ENCODE assay signal across 9 cellular contexts in genomic region chr6:89357390-89357789, GRCh38. TPM values are rescaled to one million over a fixed set of nuclear protein-coding genes. Genes with fewer than 3 reads are reported as not detected.
DNase-seq lines count a peak whose midpoint lies in the region; ATAC-seq, FAIRE-seq and TF ChIP-seq lines count a peak whose summit lies in the region.
"Had no signal": no experiment of that assay in that cellular context is flagged by ENCODE, and none has a peak within 500 bp of the region (broad histone marks: within the 10 kb centered on the region; RNA-seq: fewer than 3 reads in every experiment).

No MANE protein-coding gene starts in this region.

- DNase-seq in KBM-7 (peak; percentile 41), left lobe of liver (ENCODE audit: low spot score) (no peak), NCI-H1436 treated with DMSO at 0.1 percent for 48 hours (lab: John Stamatoyannopoulos, UW) (no peak), PC-9 (no peak), frontal cortex (ENCODE audit: low spot score in 2 of 2) (no peak), NCI-H2029 (lab: John Stamatoyannopoulos, UW) (no peak)

- H2AFZ ChIP-seq in PC-9: no peak overlapping the region

- no peak for TF ChIP-seq CTCF in PC-9 (conservative IDR thresholded peaks at IDR 0.05)

- no peak overlapping the region for H3K4me3 ChIP-seq in PC-9

- intact Hi-C loops in PC-9 (cut with micrococcal nuclease; ENCODE audit: unreplicated experiment): no loop called here

- CTCF ChIA-PET in PC-9 (lab: Charles Lee): interaction anchor here (0.5 to 0.6 kb wide), 2 partner anchors 151 to 280 kb away, joined by 3 to 5 read pairs; no protein-coding TSS in a partner anchor

- no peaks in the 10 kb centered on the region for H3K36me3 ChIP-seq in PC-9 (ENCODE audit: low read depth)

- ATAC-seq in GM18499 (IDR thresholded peaks at IDR 0.05; ENCODE audit: insufficient read depth, unreplicated experiment): peak; percentile 40
- ATAC-seq in GM21515 (IDR thresholded peaks at IDR 0.05; ENCODE audit: unreplicated experiment): peak; percentile 52
- peak; percentile 26 for ATAC-seq in left lobe of liver

- H3K4me1 ChIP-seq in PC-9 (replicated peaks; ENCODE audit: insufficient read depth): peaks cover 6% of the 10 kb centered on the region; the same call in 1 of the 2 replicates

- FAIRE-seq in frontal cortex (lab: Jason Lieb, UNC): no peak

- in situ Hi-C loops in KBM-7 (cut with MboI; ENCODE audit: low pct_unique_long_range_greater_than_20kb, low sequenced_read_pairs): no loop called here

- no peaks in the 10 kb centered on the region for H3K27me3 ChIP-seq in PC-9 (ENCODE audit: insufficient read depth, low read depth)

- H3K27ac ChIP-seq in PC-9: no peak overlapping the region
- H3K27ac ChIP-seq: epithelial cell of prostate had no signal

- no peaks in the 10 kb centered on the region for H3K9me3 ChIP-seq in PC-9 (ENCODE audit: insufficient read depth, low read depth)

- H4K20me1 ChIP-seq in PC-9 (ENCODE audit: insufficient read depth): no peaks in the 10 kb centered on the region

- H3K9me2 ChIP-seq in PC-9 (ENCODE audit: insufficient read depth): no peaks in the 10 kb centered on the region

- POLR2A ChIA-PET in PC-9 (lab: Charles Lee; ENCODE audit: unreplicated experiment): interaction anchor here (0.9 kb wide), 1 partner anchor 60 kb away, joined by 27 read pairs; no protein-coding TSS in a partner anchor

- BruUV-seq in PC-9 (replicated peaks; lab: Mats Ljungman, UMichigan): no TSS peak

- H3F3A ChIP-seq in PC-9 (ENCODE audit: insufficient read depth, low read depth): peaks cover 12% of the 10 kb centered on the region; the same call in 1 of the 2 replicates

- H3K79me2 ChIP-seq in PC-9 (ENCODE audit: low read depth): no peaks in the 10 kb centered on the region

- H3K4me2 ChIP-seq in PC-9: no peak overlapping the region

RNA-seq across cellular contexts. Expression of gene UBE2J1, which starts 4.9 kb away (rescaled TPM):
- total RNA-seq in left lobe of liver (16.0 TPM), PC-9 (2021) (19.8 and 29.0 TPM in 2 replicates), frontal cortex (64.0 TPM)

RNA-seq across cellular contexts. Expression of gene GABRR2, which starts 42.3 kb away (rescaled TPM):
- total RNA-seq in left lobe of liver: 0.58 TPM
- total RNA-seq in PC-9 (2021): 0.52 TPM in 1 of 2 replicates, not detected in the other
- total RNA-seq in frontal cortex: under 0.01 TPM

RNA-seq across cellular contexts. Expression of gene RRAGD, which starts 54.7 kb away (rescaled TPM):
- total RNA-seq in left lobe of liver (7.9 TPM), PC-9 (2021) (0.18 TPM in 1 of 2 replicates, not detected in the other), frontal cortex (103 TPM)

Comparison
In these comparisons a context has a peak if more than half of its experiments do, and no peak if none do; other contexts are left out.
1. RNA of gene RRAGD, which starts 54.7 kb away (total RNA-seq): 103 TPM in frontal cortex (single experiment); 7.9 TPM in left lobe of liver (single experiment) and 0.18 TPM in PC-9; every median in the first group is over 10 times any median in the second.
2. Peak in every context shown above with its lines, with median percentiles within 50 percentile points of each other: ATAC-seq.